ENCODE assay signal across 10 cellular contexts in genomic region chr14:37116933-37117844, GRCh38. TPM values are rescaled to one million over a fixed set of nuclear protein-coding genes. Genes with fewer than 3 reads are reported as not detected.
DNase-seq lines count a peak whose midpoint lies in the region; ATAC-seq and TF ChIP-seq lines count a peak whose summit lies in the region.
"Had no signal": no experiment of that assay in that cellular context is flagged by ENCODE, and none has a peak within 500 bp of the region (broad histone marks: within the 10 kb centered on the region; RNA-seq: fewer than 3 reads in every experiment).

No MANE protein-coding gene starts in this region.

- no peak overlapping the region for H2BK5ac ChIP-seq in neuronal stem cell (ENCODE audit: low read length)

- WGBS in neuronal stem cell (ENCODE audit: extremely low coverage in 2 of 2, insufficient read length in 2 of 2, insufficient replicate concordance in 1 of 2), 2 donors = no CpG with 5 or more reads among the region's 5 CpGs

- no peak overlapping the region for H4K91ac ChIP-seq in neuronal stem cell (ENCODE audit: low read depth, low read length, poor library complexity)

- H3K27me3 ChIP-seq in thoracic aorta (replicated peaks; ENCODE audit: insufficient read depth) (no peaks in the 10 kb centered on the region), neuronal stem cell (ENCODE audit: control insufficient read depth in 3 of 3, insufficient read depth in 3 of 3, low read depth in 1 of 3, low read length in 3 of 3) (no peaks in the 10 kb centered on the region)

- H2BK120ac ChIP-seq in neuronal stem cell (ENCODE audit: low read depth, low read length) = no peak overlapping the region

- no peak overlapping the region for H3K4me3 Mint-ChIP-seq in immature natural killer cell

- no peak overlapping the region for H2AK5ac ChIP-seq in neuronal stem cell (ENCODE audit: low read depth, low read length)

- H3K4me2 ChIP-seq in neuronal stem cell (ENCODE audit: insufficient read depth, low read length, poor library complexity, severe bottlenecking) = no peak overlapping the region

- DNase-seq in NCI-H82 (lab: John Stamatoyannopoulos, UW) (peak; percentile 1), NCI-H82 treated with DMSO at 0.1 percent for 48 hours (lab: John Stamatoyannopoulos, UW; ENCODE audit: unreplicated experiment) (no peak), NCI-H526 (lab: John Stamatoyannopoulos, UW) (peak; percentile 24 to 42), epithelial cell of proximal tubule (ENCODE audit: low read depth) (peak; percentile 52), thoracic aorta (ENCODE audit: low spot score) (no peak), neuronal stem cell (ENCODE audit: low spot score) (no peak), immature natural killer cell (no peak)
- DNase-seq: C1 segment of cervical spinal cord, T1000 had no signal

- no peak overlapping the region for H2BK15ac ChIP-seq in neuronal stem cell (ENCODE audit: low read length)

- H3K9me3 Mint-ChIP-seq in immature natural killer cell = peaks cover 6 to 14% (median 10%) of the 10 kb centered on the region in 6 donors

- H2BK12ac ChIP-seq in neuronal stem cell (ENCODE audit: low read length) = no peak overlapping the region

- H3K36me3 ChIP-seq in thoracic aorta = no peaks in the 10 kb centered on the region
- no peaks in the 10 kb centered on the region for H3K36me3 ChIP-seq in neuronal stem cell (replicated peaks in 1 of 2; ENCODE audit: control insufficient read depth in 2 of 2, insufficient read depth in 2 of 2, low read length in 2 of 2)

- peak overlapping the region in 1 of 2 donors; percentile 25 for H3K27ac ChIP-seq in thoracic aorta
- no peak overlapping the region for H3K27ac ChIP-seq in neuronal stem cell (replicated peaks; ENCODE audit: low read length)

- H3K27me3 Mint-ChIP-seq in immature natural killer cell (ENCODE audit: low read depth in 3 of 3) = no peaks in the 10 kb centered on the region

- H3K9ac ChIP-seq in neuronal stem cell (ENCODE audit: low read depth, low read length, poor library complexity) = no peak overlapping the region

- H3K4ac ChIP-seq in neuronal stem cell (ENCODE audit: low read length) = no peak overlapping the region

- H2AFZ ChIP-seq in neuronal stem cell (ENCODE audit: low read length) = no peak overlapping the region

- H3K9me3 ChIP-seq in thoracic aorta (no peaks in the 10 kb centered on the region), neuronal stem cell (replicated peaks in 1 of 2; ENCODE audit: control insufficient read depth in 2 of 2, insufficient read depth in 1 of 2, low read depth in 1 of 2, low read length in 2 of 2) (peaks cover 0 to 7% of the 10 kb centered on the region in 2 donors)

- H3K14ac ChIP-seq in neuronal stem cell (ENCODE audit: low read length) = no peak overlapping the region

- H3K36me3 Mint-ChIP-seq in immature natural killer cell = no peaks in the 10 kb centered on the region

- TF ChIP-seq CTCF in epithelial cell of proximal tubule (conservative IDR thresholded peaks at IDR 0.05; ENCODE audit: low read depth, low read length) = peak; percentile 62
- peak; percentile 42 for TF ChIP-seq CTCF in thoracic aorta (IDR thresholded peaks at IDR 0.05)

- H3K4me1 ChIP-seq in thoracic aorta (ENCODE audit: control insufficient read depth in 1 of 2, low read depth in 2 of 2) (peaks cover 12 to 20% of the 10 kb centered on the region in 2 donors), neuronal stem cell (ENCODE audit: control insufficient read depth in 2 of 2, insufficient read depth in 1 of 2, low read depth in 1 of 2, low read length in 2 of 2) (no peaks in the 10 kb centered on the region)

- H4K8ac ChIP-seq in neuronal stem cell (ENCODE audit: low read depth, low read length) = no peak overlapping the region

- no peak overlapping the region for H3K4me3 ChIP-seq in epithelial cell of proximal tubule (ENCODE audit: low read depth, low read length)
- no peak overlapping the region for H3K4me3 ChIP-seq in thoracic aorta
- no peak overlapping the region for H3K4me3 ChIP-seq in neuronal stem cell (ENCODE audit: low read length in 2 of 2)

- no peaks in the 10 kb centered on the region for H3K4me1 Mint-ChIP-seq in immature natural killer cell

- no peak overlapping the region for H3K27ac Mint-ChIP-seq in immature natural killer cell

- ATAC-seq in thoracic aorta (ENCODE audit: insufficient number of reproducible peaks, low FRiP score, low read depth) (no peak), HG03460 (IDR thresholded peaks at IDR 0.05; ENCODE audit: unreplicated experiment) (no peak)

- no peaks in the 10 kb centered on the region for H3K79me1 ChIP-seq in neuronal stem cell (ENCODE audit: low read depth, low read length)

- no peak overlapping the region for H3K18ac ChIP-seq in neuronal stem cell (ENCODE audit: low read length)

- H3K23ac ChIP-seq in neuronal stem cell (ENCODE audit: low read depth, low read length, poor library complexity) = no peak overlapping the region

RNA-seq across cellular contexts. Expression of gene SLC25A21, which starts 55.2 kb away (rescaled TPM):
- total RNA-seq in epithelial cell of proximal tubule (0.81 and 1.5 TPM in 2 replicates), thoracic aorta (1 to 10 TPM in 1 of 2 donors, not detected in 1; 1.2 TPM)
- 1.6 TPM for polyA plus RNA-seq in neuronal stem cell (2013, experiment 1 of 2)
- 1.8 TPM for polyA plus RNA-seq in neuronal stem cell (2013, experiment 2 of 2)
- not detected for polyA plus RNA-seq in immature natural killer cell

Comparison
In these comparisons a context has a peak if more than half of its experiments do, and no peak if none do; other contexts are left out.
1. DNase-seq: peak in NCI-H82 (single experiment), NCI-H526 (2 of 2) and epithelial cell of proximal tubule (single experiment); none in NCI-H82 treated with DMSO at 0.1 percent for 48 hours (single experiment), thoracic aorta (single experiment), neuronal stem cell (single experiment) and immature natural killer cell (0 of 3).